14 cellular contexts compared by ENCODE assay signal in genomic region chr16:81618661-81619060, GRCh38.
A peak's percentile ranks its signal among the peaks of the same experiment; 100 is the strongest.
DNase-seq lines count a peak whose midpoint lies in the region; ATAC-seq, FAIRE-seq and TF ChIP-seq lines count a peak whose summit lies in the region.
"Had no signal": no experiment of that assay in that cellular context is flagged by ENCODE, and none has a peak within 500 bp of the region (broad histone marks: within the 10 kb centered on the region; RNA-seq: fewer than 3 reads in every experiment).

No MANE protein-coding gene starts in this region.

- TF ChIP-seq POLR2A in GM12892 (IDR thresholded peaks at IDR 0.05; ENCODE audit: low read depth, low read length) = no peak

- H3K4me1 Mint-ChIP-seq in IgD-negative memory B cell (peaks cover 8 to 17% (median 13%) of the 10 kb centered on the region in 3 donors), T-helper 17 cell (peaks cover 19% of the 10 kb centered on the region)
- peaks cover 14% of the 10 kb centered on the region for H3K4me1 Mint-ChIP-seq in stimulated activated effector memory CD8-positive, alpha-beta T cell treated with anti-CD3 and anti-CD28 coated beads, Interleukin-12 subunit alpha, Interleukin-12 subunit beta, amount 100 ng/mL, for 72 hours

- H3K9me3 Mint-ChIP-seq in IgD-negative memory B cell = no peaks in the 10 kb centered on the region
- H3K9me3 Mint-ChIP-seq in stimulated activated effector memory CD8-positive, alpha-beta T cell treated with anti-CD3 and anti-CD28 coated beads, Interleukin-12 subunit alpha, Interleukin-12 subunit beta, amount 100 ng/mL, for 72 hours = no peaks in the 10 kb centered on the region
- H3K9me3 Mint-ChIP-seq: CD4-positive, CD25-positive, alpha-beta regulatory T cell; stimulated activated naive B cell treated with anti-CD40 and anti-IgM and Interleukin-4, amounts not matched to agents 10 μg/mL and 1 μg/mL and 100 μg/mL, for 72 hours had no signal

- no peaks in the 10 kb centered on the region for H3K27me3 ChIP-seq in keratinocyte (ENCODE audit: control insufficient read depth, extremely low read depth, insufficient read depth, low read length)

- H3K4me3 ChIP-seq in keratinocyte (ENCODE audit: control insufficient read depth in 2 of 3, extremely low read depth in 1 of 3, insufficient read depth in 2 of 3, low read depth in 1 of 3, low read length in 3 of 3) = no peak overlapping the region
- H3K4me3 ChIP-seq: HAP-1 had no signal

- peak overlapping the region in 2 of 3 donors; percentile 76 to 93 for H3K27ac Mint-ChIP-seq in IgD-negative memory B cell
- H3K27ac Mint-ChIP-seq in stimulated activated effector memory CD8-positive, alpha-beta T cell treated with anti-CD3 and anti-CD28 coated beads, Interleukin-12 subunit alpha, Interleukin-12 subunit beta, amount 100 ng/mL, for 72 hours = peak overlapping the region; percentile 94
- H3K27ac Mint-ChIP-seq in T-helper 17 cell = no peak overlapping the region

- dilution Hi-C loops in keratinocyte (cut with MboI; ENCODE audit: extremely low pct_ligation_motif_present, low sequenced_read_pairs) = no loop called here

- no peaks in the 10 kb centered on the region for H3K27me3 Mint-ChIP-seq in IgD-negative memory B cell
- H3K27me3 Mint-ChIP-seq in T-helper 17 cell = no peaks in the 10 kb centered on the region
- H3K27me3 Mint-ChIP-seq: CD4-positive, CD25-positive, alpha-beta regulatory T cell; stimulated activated naive B cell treated with anti-CD40 and anti-IgM and Interleukin-4, amounts not matched to agents 10 μg/mL and 1 μg/mL and 100 μg/mL, for 72 hours had no signal

- peaks cover 15 to 46% of the 10 kb centered on the region in 2 experiments for H3K36me3 ChIP-seq in keratinocyte (ENCODE audit: control insufficient read depth in 2 of 2, extremely low read depth in 1 of 2, insufficient read depth in 2 of 2, low read length in 2 of 2)
- H3K36me3 ChIP-seq: HAP-1 had no signal

- peak in 36 of 56 donors; percentile 11 to 71 (median 42) for DNase-seq in amygdala (lab: John Stamatoyannopoulos, UW)
- no peak for DNase-seq in keratinocyte (ENCODE audit: low read depth, low spot score)
- DNase-seq in stimulated activated effector memory CD8-positive, alpha-beta T cell treated with anti-CD3 and anti-CD28 coated beads, Interleukin-12 subunit alpha, Interleukin-12 subunit beta, amount 100 ng/mL, for 72 hours (ENCODE audit: low spot score in 2 of 2) = no peak
- no peak for DNase-seq in GM12892 (ENCODE audit: insufficient read length)
- no peak for DNase-seq in T-helper 17 cell
- no peak for DNase-seq in activated CD4-positive, CD25-positive, alpha-beta regulatory T cell (lab: John Stamatoyannopoulos, UW)
- DNase-seq: activated CD8-positive, alpha-beta memory T cell treated with anti-CD3 and anti-CD28 coated beads, Interleukin-2, amount 50 U/mL, for 48 hours; CD4-positive, CD25-positive, alpha-beta regulatory T cell; NCI-H2171; stimulated activated CD4-positive, alpha-beta T cell treated with anti-CD3 and anti-CD28 coated beads, Interleukin-4, amount 100 ng/mL, for 24 hours; stimulated activated naive B cell treated with anti-CD40 and anti-IgM and Interleukin-4, amounts not matched to agents 10 μg/mL and 1 μg/mL and 100 μg/mL, for 72 hours had no signal

- ATAC-seq in stimulated activated effector memory CD8-positive, alpha-beta T cell treated with anti-CD3 and anti-CD28 coated beads, Interleukin-12 subunit alpha, Interleukin-12 subunit beta, amount 100 ng/mL, for 72 hours = no peak
- no peak for ATAC-seq in T-helper 17 cell
- ATAC-seq: stimulated activated naive B cell treated with anti-CD40 and anti-IgM and Interleukin-4, amounts not matched to agents 10 μg/mL and 1 μg/mL and 100 μg/mL, for 72 hours had no signal

- H3K79me2 ChIP-seq in keratinocyte (ENCODE audit: control insufficient read depth, insufficient read depth, low read length) = peaks cover 57% of the 10 kb centered on the region

- H3K4me3 Mint-ChIP-seq in IgD-negative memory B cell = peak overlapping the region in 1 of 4 donors; percentile 70
- peak overlapping the region; percentile 5 for H3K4me3 Mint-ChIP-seq in stimulated activated effector memory CD8-positive, alpha-beta T cell treated with anti-CD3 and anti-CD28 coated beads, Interleukin-12 subunit alpha, Interleukin-12 subunit beta, amount 100 ng/mL, for 72 hours
- H3K4me3 Mint-ChIP-seq in T-helper 17 cell = no peak overlapping the region
- H3K4me3 Mint-ChIP-seq: CD4-positive, CD25-positive, alpha-beta regulatory T cell; stimulated activated naive B cell treated with anti-CD40 and anti-IgM and Interleukin-4, amounts not matched to agents 10 μg/mL and 1 μg/mL and 100 μg/mL, for 72 hours had no signal

- H4K20me1 ChIP-seq in keratinocyte (ENCODE audit: control insufficient read depth, extremely low read depth, insufficient read depth, low read length) = no peaks in the 10 kb centered on the region

- H3K36me3 Mint-ChIP-seq in IgD-negative memory B cell (no peaks in the 10 kb centered on the region), T-helper 17 cell (ENCODE audit: low read depth) (no peaks in the 10 kb centered on the region)
- H3K36me3 Mint-ChIP-seq in stimulated activated effector memory CD8-positive, alpha-beta T cell treated with anti-CD3 and anti-CD28 coated beads, Interleukin-12 subunit alpha, Interleukin-12 subunit beta, amount 100 ng/mL, for 72 hours = peaks cover 8% of the 10 kb centered on the region

- FAIRE-seq in keratinocyte (lab: Jason Lieb, UNC) = no peak
- no peak for FAIRE-seq in GM12892 (lab: Jason Lieb, UNC)
- FAIRE-seq: GM18507 had no signal

- H3K9me1 ChIP-seq in keratinocyte (ENCODE audit: control insufficient read depth, extremely low read depth, insufficient read depth, low read length) = peaks cover 9% of the 10 kb centered on the region

- H3K9me3 ChIP-seq in keratinocyte (ENCODE audit: control insufficient read depth, low read depth, low read length) = no peaks in the 10 kb centered on the region
- H3K9me3 ChIP-seq in T-helper 17 cell (ENCODE audit: control insufficient read depth, low read length, poor library complexity, severe bottlenecking) = no peaks in the 10 kb centered on the region
- H3K9me3 ChIP-seq: HAP-1 had no signal

- H2AFZ ChIP-seq in keratinocyte (ENCODE audit: control insufficient read depth, low read length) = no peak overlapping the region

- no peak overlapping the region for H3K9ac ChIP-seq in keratinocyte (ENCODE audit: control insufficient read depth, extremely low read depth, insufficient read depth, low read length)

- H3K4me1 ChIP-seq in keratinocyte (ENCODE audit: control insufficient read depth, extremely low read depth, insufficient read depth, low read length) = peaks cover 36% of the 10 kb centered on the region
- H3K4me1 ChIP-seq: HAP-1 had no signal

- TF ChIP-seq CTCF in keratinocyte (optimal IDR thresholded peaks at IDR 0.05 in 1 of 3, IDR thresholded peaks at IDR 0.05 in 1 of 3, conservative IDR thresholded peaks at IDR 0.05 in 1 of 3; ENCODE audit: extremely low read depth in 1 of 3, insufficient read depth in 2 of 3, low read length in 3 of 3) = no peak

- H3K4me2 ChIP-seq in keratinocyte (ENCODE audit: control insufficient read depth, extremely low read depth, insufficient read depth, low read depth, low read length) = no peak overlapping the region

- H3K27ac ChIP-seq in keratinocyte (ENCODE audit: control insufficient read depth, insufficient read depth, low read length) = peak overlapping the region; percentile 13

Comparison
In these comparisons a context has a peak if more than half of its experiments do, and no peak if none do; other contexts are left out.
1. DNase-seq: peak in amygdala (36 of 56); none in keratinocyte (single experiment), stimulated activated effector memory CD8-positive, alpha-beta T cell treated with anti-CD3 and anti-CD28 coated beads, Interleukin-12 subunit alpha, Interleukin-12 subunit beta, amount 100 ng/mL, for 72 hours (0 of 2), GM12892 (single experiment), T-helper 17 cell (0 of 3) and activated CD4-positive, CD25-positive, alpha-beta regulatory T cell (0 of 4).